In the genomic region with DNA sequence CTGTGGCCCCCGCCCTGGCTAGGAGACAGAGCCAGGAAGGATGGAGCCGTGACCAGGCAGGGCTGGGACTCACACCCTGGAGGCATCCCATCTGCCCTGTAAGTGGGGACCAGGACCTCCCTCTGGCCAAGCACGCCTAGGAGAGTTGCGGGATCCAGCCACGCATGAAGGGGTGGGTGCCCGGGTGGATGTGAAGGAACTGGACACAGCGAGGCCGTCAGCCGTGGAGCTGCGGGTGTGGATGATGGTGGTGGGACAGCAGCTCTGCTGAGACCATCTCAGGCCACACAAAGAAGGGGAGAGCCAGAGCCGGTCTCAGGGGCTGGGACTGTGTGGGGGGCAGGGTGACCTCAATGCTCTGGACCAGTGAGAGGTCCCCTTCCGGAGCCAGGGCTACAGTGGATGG, we compare ENCODE assay signal across 33 cellular contexts.
"Had no signal": no experiment of that assay in that cellular context is flagged by ENCODE, and none has a peak within 500 bp of the region (broad histone marks: within the 10 kb centered on the region; RNA-seq: fewer than 3 reads in every experiment).

No MANE protein-coding gene starts in this region.

- H3K4me3 Mint-ChIP-seq: activated B cell treated with CpG ODN at 0.5 μM for 24 hours; activated CD8-positive, alpha-beta T cell treated with anti-CD3 and anti-CD28 coated beads for 36 hours; activated naive CD8-positive, alpha-beta T cell; activated T-cell treated with anti-CD3 and anti-CD28 coated beads, Interleukin-2, amount 50 U/mL, for 4 hours; activated T-helper 17 cell treated with anti-CD3 and anti-CD28 coated beads, Interleukin-2, amount 50 U/mL, for 72 hours; dendritic cell treated with granulocyte-macrophage colony-stimulating factor and Interleukin-4, amounts not matched to agents 40 ng/mL and 50 ng/mL, for 4 days; endodermal cell; T-cell; T-helper 1 cell treated with Interleukin-12 subunit alpha and Interleukin-12 subunit beta and Interleukin-4 antibody, amounts not matched to agents 30 μg/mL and 1 μg/mL, for 36 hours; T-helper 2 cell treated with Interferon-gamma antibody and Interleukin-4, amounts not matched to agents 5 μg/mL and 100 μg/mL, for 36 hours had no signal

- H3K36me3 ChIP-seq: WERI-Rb-1 had no signal

- H3K27ac Mint-ChIP-seq: activated B cell treated with CpG ODN at 0.5 μM for 24 hours; activated CD8-positive, alpha-beta T cell treated with anti-CD3 and anti-CD28 coated beads for 36 hours; activated naive CD8-positive, alpha-beta T cell; activated T-helper 17 cell treated with anti-CD3 and anti-CD28 coated beads, Interleukin-2, amount 50 U/mL, for 72 hours; dendritic cell treated with granulocyte-macrophage colony-stimulating factor and Interleukin-4, amounts not matched to agents 40 ng/mL and 50 ng/mL, for 4 days; endodermal cell; T-cell; T-helper 1 cell treated with Interleukin-12 subunit alpha and Interleukin-12 subunit beta and Interleukin-4 antibody, amounts not matched to agents 30 μg/mL and 1 μg/mL, for 36 hours; T-helper 2 cell treated with Interferon-gamma antibody and Interleukin-4, amounts not matched to agents 5 μg/mL and 100 μg/mL, for 36 hours had no signal

- H3K4me1 Mint-ChIP-seq: activated B cell treated with CpG ODN at 0.5 μM for 24 hours; activated T-helper 17 cell treated with anti-CD3 and anti-CD28 coated beads, Interleukin-2, amount 50 U/mL, for 72 hours; endodermal cell; T-cell had no signal

- H3K9me3 ChIP-seq: body of pancreas had no signal

- H3K27me3 Mint-ChIP-seq: activated B cell treated with CpG ODN at 0.5 μM for 24 hours; activated CD8-positive, alpha-beta T cell treated with anti-CD3 and anti-CD28 coated beads for 36 hours; activated T-helper 17 cell treated with anti-CD3 and anti-CD28 coated beads, Interleukin-2, amount 50 U/mL, for 72 hours; dendritic cell treated with granulocyte-macrophage colony-stimulating factor and Interleukin-4, amounts not matched to agents 40 ng/mL and 50 ng/mL, for 4 days had no signal

- H3K27me3 ChIP-seq: body of pancreas had no signal

- H3K4me1 ChIP-seq: body of pancreas had no signal

- DNase-seq: activated B cell treated with CpG ODN at 0.5 μM for 24 hours; activated CD4-positive, alpha-beta T cell treated with anti-CD3 and anti-CD28 coated beads for 48 hours; activated CD4-positive, alpha-beta T cell treated with anti-CD3 and anti-CD28 coated beads, Interleukin-2, amount 50 U/mL, for 1 hour; activated CD4-positive, alpha-beta T cell treated with anti-CD3 and anti-CD28 coated beads, Interleukin-2, amount 50 U/mL, for 48 hours; activated CD8-positive, alpha-beta memory T cell treated with anti-CD3 and anti-CD28 coated beads for 24 hours; activated CD8-positive, alpha-beta T cell treated with anti-CD3 and anti-CD28 coated beads for 36 hours; activated effector memory CD4-positive, alpha-beta T cell treated with Interleukin-2 at 50 U/mL for 16 hours; activated gamma-delta T cell treated with Interleukin-2 at 50 U/mL for 16 hours; activated naive CD4-positive, alpha-beta T cell treated with anti-CD3 and anti-CD28 coated beads, Interleukin-2, amount 50 U/mL, for 16 hours; activated naive CD4-positive, alpha-beta T cell treated with Interleukin-2 at 50 U/mL for 16 hours; activated T-cell treated with anti-CD3 and anti-CD28 coated beads, Interleukin-2, amount 50 U/mL, for 4 hours; amniotic stem cell; anterior cingulate cortex; body of pancreas; central memory CD4-positive, alpha-beta T cell; cerebellar nuclear complex; effector memory CD4-positive, alpha-beta T cell; endodermal cell; foreskin fibroblast; SW 1271; T-cell; T1000; WERI-Rb-1 had no signal

- H3K4me3 ChIP-seq: body of pancreas, coronary artery, dorsolateral prefrontal cortex had no signal

- ATAC-seq: activated CD4-positive, CD25-positive, alpha-beta regulatory T cell treated with anti-CD3 and anti-CD28 coated beads, Interleukin-2, amount 50 U/mL, for 24 hours; activated CD8-positive, alpha-beta T cell treated with anti-CD3 and anti-CD28 coated beads for 36 hours; activated T-cell treated with anti-CD3 and anti-CD28 coated beads, Interleukin-2, amount 50 U/mL, for 4 hours; activated T-helper 17 cell treated with anti-CD3 and anti-CD28 coated beads, Interleukin-2, amount 50 U/mL, for 72 hours; body of pancreas; esophagus mucosa; T-cell had no signal

- FAIRE-seq: frontal cortex had no signal

- H3K36me3 Mint-ChIP-seq: activated naive CD8-positive, alpha-beta T cell; T-cell had no signal

- H3K9me3 Mint-ChIP-seq: activated B cell treated with CpG ODN at 0.5 μM for 24 hours; activated CD8-positive, alpha-beta T cell treated with anti-CD3 and anti-CD28 coated beads for 36 hours; activated T-cell treated with anti-CD3 and anti-CD28 coated beads, Interleukin-2, amount 50 U/mL, for 4 hours; activated T-helper 17 cell treated with anti-CD3 and anti-CD28 coated beads, Interleukin-2, amount 50 U/mL, for 72 hours; dendritic cell treated with granulocyte-macrophage colony-stimulating factor and Interleukin-4, amounts not matched to agents 40 ng/mL and 50 ng/mL, for 4 days; endodermal cell; T-cell; T-helper 1 cell treated with Interleukin-12 subunit alpha and Interleukin-12 subunit beta and Interleukin-4 antibody, amounts not matched to agents 30 μg/mL and 1 μg/mL, for 36 hours; T-helper 2 cell treated with Interferon-gamma antibody and Interleukin-4, amounts not matched to agents 5 μg/mL and 100 μg/mL, for 36 hours had no signal

- H3K27ac ChIP-seq: body of pancreas, coronary artery, dorsolateral prefrontal cortex, WERI-Rb-1 had no signal
